In genomic region chr2:11168488-11168887, GRCh38 we compare ENCODE assay signal across 14 cellular contexts.
"Had no signal": no experiment of that assay in that cellular context is flagged by ENCODE, and none has a peak within 500 bp of the region (broad histone marks: within the 10 kb centered on the region; RNA-seq: fewer than 3 reads in every experiment).

No MANE protein-coding gene starts in this region.

- H3K4me1 Mint-ChIP-seq: activated CD4-positive, alpha-beta memory T cell treated with anti-CD3 and anti-CD28 coated beads, Interleukin-2, amount 10 ng/mL, durations not matched to agents 7 days and 5 days; activated naive CD8-positive, alpha-beta T cell treated with anti-CD3 and anti-CD28 coated beads, Interleukin-2, amount 50 U/mL, for 24 hours had no signal

- DNase-seq: activated CD4-positive, alpha-beta memory T cell treated with anti-CD3 and anti-CD28 coated beads, Interleukin-2, amount 10 ng/mL, durations not matched to agents 7 days and 5 days; activated CD4-positive, alpha-beta T cell treated with anti-CD3 and anti-CD28 coated beads for 1 hour; activated CD8-positive, alpha-beta memory T cell treated with anti-CD3 and anti-CD28 coated beads, Interleukin-2, amount 50 U/mL, for 4 hours; activated naive CD4-positive, alpha-beta T cell; activated naive CD8-positive, alpha-beta T cell treated with anti-CD3 and anti-CD28 coated beads, Interleukin-2, amount 50 U/mL, for 24 hours; cortex of kidney; effector CD8-positive, alpha-beta T cell; heart left ventricle; mammary epithelial cell; naive thymus-derived CD4-positive, alpha-beta T cell; occipital lobe; stimulated activated CD4-positive, alpha-beta T cell treated with anti-CD3 and anti-CD28 coated beads, Interleukin-4, amount 100 ng/mL, for 1 hour; tibial artery had no signal

- H3K27ac Mint-ChIP-seq: activated CD4-positive, alpha-beta memory T cell treated with anti-CD3 and anti-CD28 coated beads, Interleukin-2, amount 10 ng/mL, durations not matched to agents 7 days and 5 days; activated naive CD8-positive, alpha-beta T cell treated with anti-CD3 and anti-CD28 coated beads, Interleukin-2, amount 50 U/mL, for 24 hours; T-helper 2 cell treated with Interferon-gamma antibody and Interleukin-4, amounts not matched to agents 5 μg/mL and 100 μg/mL, for 36 hours had no signal

- H3K27me3 Mint-ChIP-seq: activated CD4-positive, alpha-beta memory T cell treated with anti-CD3 and anti-CD28 coated beads, Interleukin-2, amount 10 ng/mL, durations not matched to agents 7 days and 5 days; activated naive CD8-positive, alpha-beta T cell treated with anti-CD3 and anti-CD28 coated beads, Interleukin-2, amount 50 U/mL, for 24 hours; naive thymus-derived CD4-positive, alpha-beta T cell had no signal

- H3K9me3 Mint-ChIP-seq: activated CD4-positive, alpha-beta memory T cell treated with anti-CD3 and anti-CD28 coated beads, Interleukin-2, amount 10 ng/mL, durations not matched to agents 7 days and 5 days; activated naive CD8-positive, alpha-beta T cell treated with anti-CD3 and anti-CD28 coated beads, Interleukin-2, amount 50 U/mL, for 24 hours; naive thymus-derived CD4-positive, alpha-beta T cell; T-helper 2 cell treated with Interferon-gamma antibody and Interleukin-4, amounts not matched to agents 5 μg/mL and 100 μg/mL, for 36 hours had no signal

- H3K4me3 Mint-ChIP-seq: activated CD4-positive, alpha-beta memory T cell treated with anti-CD3 and anti-CD28 coated beads, Interleukin-2, amount 10 ng/mL, durations not matched to agents 7 days and 5 days; activated naive CD8-positive, alpha-beta T cell treated with anti-CD3 and anti-CD28 coated beads, Interleukin-2, amount 50 U/mL, for 24 hours; naive thymus-derived CD4-positive, alpha-beta T cell; T-helper 2 cell treated with Interferon-gamma antibody and Interleukin-4, amounts not matched to agents 5 μg/mL and 100 μg/mL, for 36 hours had no signal

- ATAC-seq: activated naive CD8-positive, alpha-beta T cell treated with anti-CD3 and anti-CD28 coated beads, Interleukin-2, amount 50 U/mL, for 24 hours; naive thymus-derived CD4-positive, alpha-beta T cell had no signal
